8 cellular contexts compared by ENCODE assay signal in the genomic region with DNA sequence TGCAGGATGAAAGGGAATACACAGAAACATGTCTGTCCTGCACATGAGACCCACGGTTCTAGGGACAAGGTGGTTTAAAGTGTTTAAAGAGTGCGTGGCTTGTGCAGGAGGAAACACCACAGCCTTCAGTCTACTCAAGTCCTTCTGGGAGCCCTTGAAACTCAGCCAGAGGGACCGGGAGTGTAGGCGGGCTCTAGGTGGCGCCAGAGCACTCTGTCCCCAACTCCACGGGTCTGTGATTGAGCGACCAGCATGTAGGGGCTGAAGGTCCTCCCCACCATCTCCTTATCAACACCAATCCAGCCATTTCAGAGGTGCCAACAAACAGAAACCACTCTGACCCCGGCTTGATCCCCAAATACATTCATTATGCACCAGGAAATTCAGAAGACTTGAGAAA.
A peak's percentile ranks its signal among the peaks of the same experiment; 100 is the strongest.
DNase-seq lines count a peak whose midpoint lies in the region; ATAC-seq and TF ChIP-seq lines count a peak whose summit lies in the region.

No MANE protein-coding gene starts in this region.

- no peak overlapping the region for H4K8ac ChIP-seq in H9 (replicated peaks; ENCODE audit: insufficient read length, low read depth, low read length)
- H4K8ac ChIP-seq in mesenchymal stem cell (ENCODE audit: low read length) = no peak overlapping the region

- H3T11ph ChIP-seq in H9 (ENCODE audit: low read length) = no peak overlapping the region

- H3K4me2 ChIP-seq in H9 (ENCODE audit: insufficient read depth, insufficient read length, low read length) (no peak overlapping the region), mesenchymal stem cell (ENCODE audit: low read length, poor library complexity, severe bottlenecking) (no peak overlapping the region)

- H2BK20ac ChIP-seq in H9 (ENCODE audit: low read depth, low read length, poor library complexity, severe bottlenecking) = no peak overlapping the region

- CTCF ChIA-PET in activated CD4-positive, alpha-beta T cell treated with anti-CD3 and anti-CD28 coated beads for 36 hours (lab: Charles Lee) = no interaction called here

- no peak overlapping the region for H3K23ac ChIP-seq in H9 (ENCODE audit: insufficient read length, low read depth, low read length)
- no peak overlapping the region for H3K23ac ChIP-seq in mesenchymal stem cell (ENCODE audit: low read length in 2 of 2)

- DNase-seq in Daoy (ENCODE audit: low read depth) (peak; percentile 63), H9 (peak; percentile 69), NCI-H1694 treated with DMSO at 0.1 percent for 48 hours (lab: John Stamatoyannopoulos, UW) (peak; percentile 13), dermis blood vessel endothelial cell (peak; percentile 82), mesenchymal stem cell (peak; percentile 64)
- DNase-seq in activated CD4-positive, alpha-beta T cell treated with anti-CD3 and anti-CD28 coated beads for 36 hours = peak; percentile 74
- peak; percentile 69 for DNase-seq in stimulated activated CD8-positive, alpha-beta memory T cell treated with anti-CD3 and anti-CD28 coated beads, Interleukin-4, amount 100 ng/mL, for 48 hours

- H4K5ac ChIP-seq in H9 (ENCODE audit: insufficient read length, low read depth, low read length) = no peak overlapping the region

- H3K79me2 ChIP-seq in H9 (ENCODE audit: insufficient read depth, low read length) = no peaks in the 10 kb centered on the region; the same call in 1 of the 2 replicates

- WGBS in H9 (ENCODE audit: extremely low coverage, insufficient read length, low lambda C conversion rate) = no CpG with 5 or more reads among the region's 8 CpGs
- WGBS in mesenchymal stem cell = 14% methylated on average over 4 of the region's 8 CpGs

- H3K4me3 ChIP-seq in mesenchymal stem cell (ENCODE audit: insufficient read depth in 1 of 2, low read depth in 1 of 2, low read length in 2 of 2) = no peak overlapping the region

- peaks cover 8 to 25% (median 12%) of the 10 kb centered on the region in 3 experiments; a peak in 6 of 7 replicates for H3K36me3 Mint-ChIP-seq in H9 (ENCODE audit: insufficient read depth in 1 of 3, low read depth in 3 of 3)
- no peaks in the 10 kb centered on the region for H3K36me3 Mint-ChIP-seq in activated CD4-positive, alpha-beta T cell treated with anti-CD3 and anti-CD28 coated beads for 36 hours (ENCODE audit: low read depth)

- H2BK120ac ChIP-seq in H9 (ENCODE audit: low read depth, low read length, poor library complexity, severe bottlenecking) = no peak overlapping the region
- no peak overlapping the region for H2BK120ac ChIP-seq in mesenchymal stem cell (ENCODE audit: low read depth, low read length)

- peaks cover 0 to 9% of the 10 kb centered on the region in 2 experiments for H3K36me3 ChIP-seq in mesenchymal stem cell (ENCODE audit: control insufficient read depth in 1 of 2, insufficient read depth in 2 of 2, low read depth in 1 of 2, low read length in 2 of 2)

- peaks cover 4 to 24% of the 10 kb centered on the region in 2 experiments for H3K4me1 Mint-ChIP-seq in H9
- peaks cover 2% of the 10 kb centered on the region for H3K4me1 Mint-ChIP-seq in activated CD4-positive, alpha-beta T cell treated with anti-CD3 and anti-CD28 coated beads for 36 hours

- H3K9me3 Mint-ChIP-seq in H9 = peaks cover 3 to 40% of the 10 kb centered on the region in 2 experiments; a peak in 3 of 5 replicates
- H3K9me3 Mint-ChIP-seq in activated CD4-positive, alpha-beta T cell treated with anti-CD3 and anti-CD28 coated beads for 36 hours (ENCODE audit: low read depth) = no peaks in the 10 kb centered on the region

- TF ChIP-seq CTCF in H9 (conservative IDR thresholded peaks at IDR 0.05) = peak; percentile 75

- H2AK5ac ChIP-seq in H9 (ENCODE audit: insufficient read length, low read length) (no peak overlapping the region), mesenchymal stem cell (ENCODE audit: low read length, severe bottlenecking) (no peak overlapping the region)

- H4K91ac ChIP-seq in H9 (ENCODE audit: insufficient read length, low read depth, low read length) = no peak overlapping the region
- H4K91ac ChIP-seq in mesenchymal stem cell (ENCODE audit: low read length) = no peak overlapping the region

- intact Hi-C loops in activated CD4-positive, alpha-beta T cell treated with anti-CD3 and anti-CD28 coated beads for 36 hours (cut with DNase I, micrococcal nuclease) = loop anchor here (1.0 to 2.0 kb wide), 3 partner anchors 110 to 234 kb away; no protein-coding TSS in a partner anchor

- peaks cover 2% of the 10 kb centered on the region for H3K79me1 ChIP-seq in H9 (ENCODE audit: insufficient read depth, low read depth, low read length, poor library complexity, severe bottlenecking)
- peaks cover 13% of the 10 kb centered on the region for H3K79me1 ChIP-seq in mesenchymal stem cell (replicated peaks; ENCODE audit: low read length, poor library complexity, severe bottlenecking)

- H3K18ac ChIP-seq in H9 (ENCODE audit: insufficient read length, low read depth, low read length) (no peak overlapping the region), mesenchymal stem cell (ENCODE audit: low read depth in 1 of 2, low read length in 2 of 2) (no peak overlapping the region)

- no peak overlapping the region for H3K27ac Mint-ChIP-seq in H9
- H3K27ac Mint-ChIP-seq in activated CD4-positive, alpha-beta T cell treated with anti-CD3 and anti-CD28 coated beads for 36 hours = no peak overlapping the region

- H3K23me2 ChIP-seq in H9 (ENCODE audit: insufficient read length, low read depth, low read length, poor library complexity, severe bottlenecking) = no peaks in the 10 kb centered on the region

- H4K20me1 ChIP-seq in H9 (ENCODE audit: control insufficient read depth, insufficient read depth, insufficient read length) = no peaks in the 10 kb centered on the region

- peak; percentile 83 for ATAC-seq in activated CD4-positive, alpha-beta T cell treated with anti-CD3 and anti-CD28 coated beads for 36 hours
- ATAC-seq in HG02884 (IDR thresholded peaks at IDR 0.05; ENCODE audit: unreplicated experiment) = no peak

- H3K56ac ChIP-seq in H9 (ENCODE audit: insufficient read length, low read depth, low read length) = no peak overlapping the region

- H2BK12ac ChIP-seq in H9 (ENCODE audit: insufficient read length, low read depth, low read length) (no peak overlapping the region), mesenchymal stem cell (ENCODE audit: low read length in 2 of 2) (no peak overlapping the region)

- no peaks in the 10 kb centered on the region; the same call in none of the 2 replicates for H3K27me3 Mint-ChIP-seq in H9 (ENCODE audit: low read depth)
- no peaks in the 10 kb centered on the region for H3K27me3 Mint-ChIP-seq in activated CD4-positive, alpha-beta T cell treated with anti-CD3 and anti-CD28 coated beads for 36 hours

- H3K14ac ChIP-seq in H9 (ENCODE audit: insufficient read depth, low read length) (no peak overlapping the region), mesenchymal stem cell (ENCODE audit: low read length in 2 of 2) (no peak overlapping the region)

- H2BK5ac ChIP-seq in H9 (ENCODE audit: insufficient read length, low read length) (no peak overlapping the region), mesenchymal stem cell (ENCODE audit: low read depth, low read length, poor library complexity, severe bottlenecking) (no peak overlapping the region)

- no peaks in the 10 kb centered on the region for H3K4me1 ChIP-seq in H9 (ENCODE audit: insufficient read depth, low read length)
- peaks cover 16% of the 10 kb centered on the region for H3K4me1 ChIP-seq in mesenchymal stem cell (ENCODE audit: control insufficient read depth, insufficient read depth, low read depth, low read length)

- H3K4ac ChIP-seq in H9 (ENCODE audit: low read depth, low read length) (no peak overlapping the region), mesenchymal stem cell (ENCODE audit: low read depth in 1 of 2, low read length in 2 of 2) (no peak overlapping the region)

- H3K27me3 ChIP-seq in H9 (ENCODE audit: insufficient read depth, low read length) (no peaks in the 10 kb centered on the region), mesenchymal stem cell (ENCODE audit: control insufficient read depth in 1 of 2, insufficient read depth in 1 of 2, low read length in 2 of 2) (peaks cover 0 to 45% of the 10 kb centered on the region in 2 experiments)

- H3K9me3 ChIP-seq in H9 (ENCODE audit: control insufficient read depth, low read depth, low read length) (no peaks in the 10 kb centered on the region), mesenchymal stem cell (ENCODE audit: control insufficient read depth, low read length) (no peaks in the 10 kb centered on the region)

- H3K4me3 Mint-ChIP-seq in H9 = no peak overlapping the region
- H3K4me3 Mint-ChIP-seq in activated CD4-positive, alpha-beta T cell treated with anti-CD3 and anti-CD28 coated beads for 36 hours = no peak overlapping the region

- POLR2A ChIA-PET in activated CD4-positive, alpha-beta T cell treated with anti-CD3 and anti-CD28 coated beads for 36 hours (lab: Charles Lee) = no interaction called here

- H2AFZ ChIP-seq in H9 (ENCODE audit: low read length) (no peak overlapping the region), mesenchymal stem cell (ENCODE audit: low read depth, low read length) (no peak overlapping the region)

- H3K27ac ChIP-seq in H9 (ENCODE audit: insufficient read length, low read depth, low read length) (no peak overlapping the region), mesenchymal stem cell (ENCODE audit: low read length, poor library complexity, severe bottlenecking) (no peak overlapping the region)

- H2BK15ac ChIP-seq in H9 (ENCODE audit: low read depth, low read length) (no peak overlapping the region), mesenchymal stem cell (ENCODE audit: low read depth, poor library complexity, severe bottlenecking) (no peak overlapping the region)

- H3K9ac ChIP-seq in H9 (ENCODE audit: extremely low read depth, insufficient read length, low read length) = no peak overlapping the region
- H3K9ac ChIP-seq in mesenchymal stem cell (ENCODE audit: low read length) = no peak overlapping the region

Comparison
In these comparisons a context has a peak if more than half of its experiments do, and no peak if none do; other contexts are left out.
1. DNase-seq: peak in every context shown above with its lines; median percentile 82 in dermis blood vessel endothelial cell; 74 in activated CD4-positive, alpha-beta T cell treated with anti-CD3 and anti-CD28 coated beads for 36 hours; 69 in H9; 69 in stimulated activated CD8-positive, alpha-beta memory T cell treated with anti-CD3 and anti-CD28 coated beads, Interleukin-4, amount 100 ng/mL, for 48 hours; 64 in mesenchymal stem cell; 63 in Daoy; 13 in NCI-H1694 treated with DMSO at 0.1 percent for 48 hours.